Comparison of ENCODE assay signal across 7 cellular contexts in the genomic region with DNA sequence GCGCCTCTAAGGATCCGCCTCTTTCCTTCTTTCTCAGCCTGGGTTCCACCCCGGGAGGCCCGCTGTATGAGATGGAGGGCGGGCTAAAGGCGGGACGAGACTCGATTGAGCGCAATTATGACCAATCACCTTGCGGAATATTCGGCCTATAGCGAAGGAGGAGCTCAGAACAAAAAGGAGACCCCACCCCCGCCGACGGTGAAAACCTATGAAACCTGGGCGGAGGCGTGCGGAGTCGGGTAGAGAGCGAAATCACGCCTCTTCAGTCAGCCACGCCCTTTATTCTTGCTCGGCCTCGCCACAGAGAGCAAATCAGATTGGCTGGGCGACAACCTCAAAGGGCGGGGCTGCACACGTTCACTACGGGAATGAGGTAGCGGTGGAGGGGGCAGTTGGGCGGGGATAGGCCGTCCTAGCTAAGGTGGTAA. TPM values are rescaled to one million over a fixed set of nuclear protein-coding genes. Genes with fewer than 3 reads are reported as not detected.
A peak's percentile ranks its signal among the peaks of the same experiment; 100 is the strongest.
DNase-seq lines count a peak whose midpoint lies in the region; ATAC-seq and TF ChIP-seq lines count a peak whose summit lies in the region.

No MANE protein-coding gene starts in this region.

- H3K4me2 ChIP-seq in hepatocyte, result peak overlapping the region; percentile 97

- peaks cover 25% of the 10 kb centered on the region for H3K4me1 ChIP-seq in hepatocyte (ENCODE audit: insufficient read depth)

- H4K20me1 ChIP-seq in hepatocyte (ENCODE audit: insufficient read depth, poor library complexity, severe bottlenecking), result peaks cover 36% of the 10 kb centered on the region

- H3K27me3 ChIP-seq in hepatocyte, result no peaks in the 10 kb centered on the region

- WGBS in hepatocyte (ENCODE audit: low lambda C conversion rate, missing lambda C conversion rate), result 1% methylated on average over 30 of the region's 31 CpGs

- in situ Hi-C loops in astrocyte of the spinal cord (cut with HindIII; ENCODE audit: low sequenced_read_pairs), result no loop called here

- H3K79me2 ChIP-seq in hepatocyte, result peaks cover 42% of the 10 kb centered on the region

- TF ChIP-seq CTCF in astrocyte of the spinal cord (IDR thresholded peaks at IDR 0.05; ENCODE audit: low read depth, low read length) (no peak), hepatocyte (IDR thresholded peaks at IDR 0.05; ENCODE audit: poor library complexity) (no peak)

- H3K9me2 ChIP-seq in hepatocyte (replicated peaks; ENCODE audit: insufficient read depth), result no peaks in the 10 kb centered on the region

- H3K4me3 ChIP-seq in astrocyte of the spinal cord (ENCODE audit: low read depth, low read length) (peak overlapping the region; percentile 71), hepatocyte (peak overlapping the region; percentile 56)

- peak; percentile 96 to 97 for DNase-seq in NCI-H1930 (lab: John Stamatoyannopoulos, UW)
- peak; percentile 89 for DNase-seq in T1000 (lab: John Stamatoyannopoulos, UW)
- peak; percentile 100 for DNase-seq in astrocyte of the spinal cord (ENCODE audit: low read depth, low spot score)
- DNase-seq in hepatocyte (ENCODE audit: low spot score), result peak; percentile 100
- peak; percentile 95 for DNase-seq in renal cortical epithelial cell (ENCODE audit: low read depth)

- H3K27ac ChIP-seq in hepatocyte, result peak overlapping the region; percentile 99

- H2AFZ ChIP-seq in hepatocyte, result peak overlapping the region; percentile 14

- no peaks in the 10 kb centered on the region for H3K9me3 ChIP-seq in hepatocyte (ENCODE audit: low read depth)

- H3K36me3 ChIP-seq in hepatocyte (replicated peaks; ENCODE audit: insufficient read depth, low read depth), result no peaks in the 10 kb centered on the region

- peak; percentile 88 for ATAC-seq in GM18499 (IDR thresholded peaks at IDR 0.05; ENCODE audit: insufficient read depth, unreplicated experiment)
- peak; percentile 86 for ATAC-seq in HG02970 (IDR thresholded peaks at IDR 0.05; ENCODE audit: low FRiP score, unreplicated experiment)

RNA-seq across cellular contexts. Expression of a gene that starts 0.6 kb away (rescaled TPM):
- total RNA-seq in hepatocyte, result 121 and 130 TPM in 2 replicates
- 190 and 210 TPM in 2 replicates for polyA plus RNA-seq in hepatocyte
- 104 and 174 TPM in 2 replicates for total RNA-seq in renal cortical epithelial cell

RNA-seq across cellular contexts. Expression of a gene that starts 14.9 kb away (rescaled TPM):
- total RNA-seq in hepatocyte (75.3 and 89.2 TPM in 2 replicates), renal cortical epithelial cell (35.9 and 61.0 TPM in 2 replicates)
- 199 and 232 TPM in 2 replicates for polyA plus RNA-seq in hepatocyte

RNA-seq across cellular contexts. Expression of a gene that starts 24.2 kb away (rescaled TPM):
- total RNA-seq in hepatocyte (231 and 253 TPM in 2 replicates), renal cortical epithelial cell (150 and 280 TPM in 2 replicates)
- polyA plus RNA-seq in hepatocyte, result 213 and 236 TPM in 2 replicates

Comparison
In these comparisons a context has a peak if more than half of its experiments do, and no peak if none do; other contexts are left out.
1. Peak in every context shown above with its lines: DNase-seq, ATAC-seq, H3K4me3 ChIP-seq and H3K27ac ChIP-seq.